In the genomic region with DNA sequence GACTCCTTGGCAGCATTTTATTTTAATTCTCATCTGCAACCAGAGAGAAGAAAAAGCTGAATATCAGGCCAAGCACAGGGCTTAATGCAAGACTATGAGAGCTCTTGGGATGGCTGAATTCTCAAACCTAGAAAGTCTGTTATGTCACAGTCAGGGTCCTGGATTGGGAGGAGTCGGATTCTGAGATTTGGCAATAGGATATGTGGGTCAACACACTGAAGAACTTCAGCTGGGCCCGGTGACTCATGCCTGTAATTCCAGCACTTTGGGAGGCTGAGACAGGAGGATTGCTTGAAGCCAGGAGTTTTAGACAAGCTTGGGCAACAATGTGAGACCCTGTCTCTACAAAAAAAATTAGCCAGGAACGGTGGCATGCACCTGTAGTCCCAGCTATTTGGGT, we compare ENCODE assay signal across 17 cellular contexts.
DNase-seq lines count a peak whose midpoint lies in the region; ATAC-seq and TF ChIP-seq lines count a peak whose summit lies in the region.
"Had no signal": no experiment of that assay in that cellular context is flagged by ENCODE, and none has a peak within 500 bp of the region (broad histone marks: within the 10 kb centered on the region; RNA-seq: fewer than 3 reads in every experiment).

No MANE protein-coding gene starts in this region.

- H3K9me3 ChIP-seq in IMR-90 (ENCODE audit: control insufficient read depth, insufficient read depth, low read length): no peaks in the 10 kb centered on the region; the same call in 1 of the 2 replicates
- no peaks in the 10 kb centered on the region for H3K9me3 ChIP-seq in colonic mucosa

- H3K36me3 Mint-ChIP-seq in nephron (ENCODE audit: low read depth): peaks cover 32% of the 10 kb centered on the region
- H3K36me3 Mint-ChIP-seq in activated CD8-positive, alpha-beta memory T cell treated with anti-CD3 and anti-CD28 coated beads, Interleukin-2, amount 10 ng/mL, durations not matched to agents 7 days and 5 days: no peaks in the 10 kb centered on the region

- H3K4me3 ChIP-seq in IMR-90 (ENCODE audit: insufficient read depth, low read depth, low read length) (no peak overlapping the region), colonic mucosa (no peak overlapping the region)

- intact Hi-C loops in IMR-90 (cut with micrococcal nuclease) (no loop called here), colonic mucosa (cut with DNase I) (no loop called here)

- H3K36me3 ChIP-seq in IMR-90 (ENCODE audit: control insufficient read depth, insufficient read depth, low read length) (peaks cover 49% of the 10 kb centered on the region), colonic mucosa (no peaks in the 10 kb centered on the region)

- 60% methylated on average over 1 of the region's 3 CpGs; no CpG with 5 or more reads in 1 of the 2 experiments for WGBS in IMR-90 (ENCODE audit: extremely low coverage in 2 of 2, insufficient read length in 1 of 2), 2 experiments

- TF ChIP-seq CTCF in IMR-90 (conservative IDR thresholded peaks at IDR 0.05; ENCODE audit: low read depth, low read length) (no peak), colonic mucosa (IDR thresholded peaks at IDR 0.05) (no peak), nephron (IDR thresholded peaks at IDR 0.05; ENCODE audit: unreplicated experiment in 3 of 3) (no peak)

- H3K4me1 ChIP-seq in IMR-90 (ENCODE audit: control insufficient read depth, insufficient read depth, low read length): peaks cover 2% of the 10 kb centered on the region; the same call in 1 of the 2 replicates
- no peaks in the 10 kb centered on the region for H3K4me1 ChIP-seq in colonic mucosa

- DNase-seq in A172 (ENCODE audit: low spot score) (peak; percentile 46), IMR-90 (peak; percentile 49), colonic mucosa (peak; percentile 23), SKM-1 treated with dmso at 0.1 percent for 144 hours (lab: John Stamatoyannopoulos, UW; ENCODE audit: unreplicated experiment) (no peak)
- DNase-seq in activated CD8-positive, alpha-beta memory T cell treated with anti-CD3 and anti-CD28 coated beads, Interleukin-2, amount 10 ng/mL, durations not matched to agents 7 days and 5 days: no peak
- DNase-seq: activated CD8-positive, alpha-beta T cell treated with anti-CD3 and anti-CD28 coated beads, Interleukin-2, amount 10 ng/mL, durations not matched to agents 7 days and 5 days; amniotic stem cell; hippocampal formation; NCI-H1092; NCI-H748 treated with DMSO at 0.1 percent for 48 hours; stimulated activated CD4-positive, alpha-beta T cell treated with anti-CD3 and anti-CD28 coated beads, Interleukin-1b, Interleukin-23, amount 100 ng/mL, for 48 hours had no signal

- H2BK15ac ChIP-seq in IMR-90 (ENCODE audit: low read depth, low read length): no peak overlapping the region

- CTCF ChIA-PET in IMR-90 (lab: Yijun Ruan, JAX): no interaction called here
- CTCF ChIA-PET in activated CD8-positive, alpha-beta memory T cell treated with anti-CD3 and anti-CD28 coated beads, Interleukin-2, amount 10 ng/mL, durations not matched to agents 7 days and 5 days (lab: Charles Lee): no interaction called here

- H3K27ac ChIP-seq in IMR-90 (ENCODE audit: insufficient read depth, low read length): peak overlapping the region; percentile 45; the same call in 1 of the 2 replicates
- no peak overlapping the region for H3K27ac ChIP-seq in colonic mucosa
- H3K27ac ChIP-seq: VCaP had no signal

- H3K27me3 ChIP-seq in IMR-90 (ENCODE audit: control insufficient read depth, insufficient read depth, low read length) (no peaks in the 10 kb centered on the region), colonic mucosa (no peaks in the 10 kb centered on the region)

- H4K91ac ChIP-seq in IMR-90 (ENCODE audit: insufficient read depth, low read depth, low read length): no peak overlapping the region

- no TSS peak for BruUV-seq in IMR-90 (replicated peaks; lab: Mats Ljungman, UMichigan)

- H3K14ac ChIP-seq in IMR-90 (replicated peaks; ENCODE audit: low read depth, low read length): no peak overlapping the region

- peak overlapping the region; percentile 32 for H2BK5ac ChIP-seq in IMR-90 (ENCODE audit: low read depth, low read length, poor library complexity, severe bottlenecking)

- ATAC-seq in IMR-90 (ENCODE audit: low read depth) (peak; percentile 61), GM21367 (IDR thresholded peaks at IDR 0.05; ENCODE audit: unreplicated experiment) (no peak), GM21526 (IDR thresholded peaks at IDR 0.05; ENCODE audit: low FRiP score, unreplicated experiment) (no peak)
- no peak for ATAC-seq in activated CD8-positive, alpha-beta memory T cell treated with anti-CD3 and anti-CD28 coated beads, Interleukin-2, amount 10 ng/mL, durations not matched to agents 7 days and 5 days
- ATAC-seq: activated CD8-positive, alpha-beta T cell treated with anti-CD3 and anti-CD28 coated beads, Interleukin-2, amount 10 ng/mL, durations not matched to agents 7 days and 5 days; activated T-helper 17 cell treated with anti-CD3 and anti-CD28 coated beads, Interleukin-2, amount 50 U/mL, for 72 hours had no signal

- H3K9ac ChIP-seq in IMR-90 (ENCODE audit: low read depth, low read length): no peak overlapping the region
- no peak overlapping the region for H3K9ac ChIP-seq in colonic mucosa (ENCODE audit: low read depth in 2 of 2, low read length in 2 of 2)

- no peak for TF ChIP-seq POLR2A in IMR-90 (IDR thresholded peaks at IDR 0.05; ENCODE audit: low read depth, low read length)

- no peak overlapping the region for H2AK5ac ChIP-seq in IMR-90 (ENCODE audit: low read depth, low read length)

- no peak overlapping the region for H4K8ac ChIP-seq in IMR-90 (ENCODE audit: low read depth in 2 of 2, low read length in 2 of 2)

- H3K9me1 ChIP-seq in IMR-90 (ENCODE audit: insufficient read depth, low read length): no peaks in the 10 kb centered on the region

- H2BK120ac ChIP-seq in IMR-90 (ENCODE audit: low read depth, low read length): no peak overlapping the region

- peaks cover 16 to 33% of the 10 kb centered on the region in 2 experiments; a peak in 3 of 4 replicates for H3K79me1 ChIP-seq in IMR-90 (ENCODE audit: low read depth in 1 of 2, low read length in 2 of 2)

- H3K4me1 Mint-ChIP-seq in nephron: no peaks in the 10 kb centered on the region
- no peaks in the 10 kb centered on the region for H3K4me1 Mint-ChIP-seq in activated CD8-positive, alpha-beta memory T cell treated with anti-CD3 and anti-CD28 coated beads, Interleukin-2, amount 10 ng/mL, durations not matched to agents 7 days and 5 days
- H3K4me1 Mint-ChIP-seq: activated T-helper 17 cell treated with anti-CD3 and anti-CD28 coated beads, Interleukin-2, amount 50 U/mL, for 72 hours had no signal

- POLR2A ChIA-PET in IMR-90 (lab: Charles Lee; ENCODE audit: unreplicated experiment): interaction anchor here (0.6 kb wide), 1 partner anchor 13 kb away, joined by 3 read pairs; no protein-coding TSS in a partner anchor

- H2AFZ ChIP-seq in IMR-90 (replicated peaks; ENCODE audit: low read length, poor library complexity): no peak overlapping the region

- H3K4me2 ChIP-seq in IMR-90 (ENCODE audit: low read depth, low read length): no peak overlapping the region

- dilution Hi-C loops in IMR-90 (cut with HindIII; ENCODE audit: low sequenced_read_pairs, unreplicated experiment): no loop called here

- no peak overlapping the region for H3K4ac ChIP-seq in IMR-90 (ENCODE audit: low read depth, low read length)

- H3K9me3 Mint-ChIP-seq in nephron: no peaks in the 10 kb centered on the region
- no peaks in the 10 kb centered on the region for H3K9me3 Mint-ChIP-seq in activated CD8-positive, alpha-beta memory T cell treated with anti-CD3 and anti-CD28 coated beads, Interleukin-2, amount 10 ng/mL, durations not matched to agents 7 days and 5 days (ENCODE audit: low read depth)
- H3K9me3 Mint-ChIP-seq: activated T-helper 17 cell treated with anti-CD3 and anti-CD28 coated beads, Interleukin-2, amount 50 U/mL, for 72 hours; dendritic cell treated with granulocyte-macrophage colony-stimulating factor and Interleukin-4, amounts not matched to agents 40 ng/mL and 50 ng/mL, for 4 days had no signal

- H2AK9ac ChIP-seq in IMR-90 (replicated peaks; ENCODE audit: low read depth, low read length, poor library complexity): no peak overlapping the region

- H3K27ac Mint-ChIP-seq in nephron: peak overlapping the region in 2 of 3 experiments; percentile 9 to 74
- no peak overlapping the region for H3K27ac Mint-ChIP-seq in activated CD8-positive, alpha-beta memory T cell treated with anti-CD3 and anti-CD28 coated beads, Interleukin-2, amount 10 ng/mL, durations not matched to agents 7 days and 5 days
- H3K27ac Mint-ChIP-seq: activated CD8-positive, alpha-beta T cell treated with anti-CD3 and anti-CD28 coated beads, Interleukin-2, amount 10 ng/mL, durations not matched to agents 7 days and 5 days; activated T-helper 17 cell treated with anti-CD3 and anti-CD28 coated beads, Interleukin-2, amount 50 U/mL, for 72 hours; dendritic cell treated with granulocyte-macrophage colony-stimulating factor and Interleukin-4, amounts not matched to agents 40 ng/mL and 50 ng/mL, for 4 days had no signal

- no peak overlapping the region for H4K5ac ChIP-seq in IMR-90 (ENCODE audit: low read depth, low read length)

- no peak overlapping the region for H3K18ac ChIP-seq in IMR-90 (ENCODE audit: low read depth, low read length)

- H3K56ac ChIP-seq in IMR-90 (ENCODE audit: extremely low read depth, insufficient read depth, low read length): no peak overlapping the region

- H4K20me1 ChIP-seq in IMR-90 (ENCODE audit: insufficient read depth, low read length): no peaks in the 10 kb centered on the region

- H3K23ac ChIP-seq in IMR-90 (ENCODE audit: low read depth, low read length): no peak overlapping the region

- TF ChIP-seq RAD21 in IMR-90 (IDR thresholded peaks at IDR 0.05; ENCODE audit: low read length): no peak

- no peak overlapping the region for H3K4me3 Mint-ChIP-seq in nephron
- H3K4me3 Mint-ChIP-seq in activated CD8-positive, alpha-beta memory T cell treated with anti-CD3 and anti-CD28 coated beads, Interleukin-2, amount 10 ng/mL, durations not matched to agents 7 days and 5 days: no peak overlapping the region
- H3K4me3 Mint-ChIP-seq: activated CD8-positive, alpha-beta T cell treated with anti-CD3 and anti-CD28 coated beads, Interleukin-2, amount 10 ng/mL, durations not matched to agents 7 days and 5 days; activated T-helper 17 cell treated with anti-CD3 and anti-CD28 coated beads, Interleukin-2, amount 50 U/mL, for 72 hours; dendritic cell treated with granulocyte-macrophage colony-stimulating factor and Interleukin-4, amounts not matched to agents 40 ng/mL and 50 ng/mL, for 4 days had no signal

- in situ Hi-C loops in IMR-90 (cut with MboI; ENCODE audit: low sequenced_read_pairs): no loop called here

- H2BK20ac ChIP-seq in IMR-90 (ENCODE audit: low read depth, low read length): no peak overlapping the region

- H3K27me3 Mint-ChIP-seq in nephron (ENCODE audit: low read depth): no peaks in the 10 kb centered on the region
- no peaks in the 10 kb centered on the region for H3K27me3 Mint-ChIP-seq in activated CD8-positive, alpha-beta memory T cell treated with anti-CD3 and anti-CD28 coated beads, Interleukin-2, amount 10 ng/mL, durations not matched to agents 7 days and 5 days
- H3K27me3 Mint-ChIP-seq: activated T-helper 17 cell treated with anti-CD3 and anti-CD28 coated beads, Interleukin-2, amount 50 U/mL, for 72 hours; dendritic cell treated with granulocyte-macrophage colony-stimulating factor and Interleukin-4, amounts not matched to agents 40 ng/mL and 50 ng/mL, for 4 days had no signal

TF ChIP-seq in IMR-90, 13 proteins besides CTCF, POLR2A, EP300 and RAD21 (continues in another document):
- no peak for TF ChIP-seq RFX5 (IDR thresholded peaks at IDR 0.05; ENCODE audit: low read depth, low read length)

Comparison
In these comparisons a context has a peak if more than half of its experiments do, and no peak if none do; other contexts are left out.
1. DNase-seq: peak in A172 (single experiment), IMR-90 (single experiment) and colonic mucosa (single experiment); none in SKM-1 treated with dmso at 0.1 percent for 144 hours (single experiment) and activated CD8-positive, alpha-beta memory T cell treated with anti-CD3 and anti-CD28 coated beads, Interleukin-2, amount 10 ng/mL, durations not matched to agents 7 days and 5 days (single experiment).